In the genomic region with DNA sequence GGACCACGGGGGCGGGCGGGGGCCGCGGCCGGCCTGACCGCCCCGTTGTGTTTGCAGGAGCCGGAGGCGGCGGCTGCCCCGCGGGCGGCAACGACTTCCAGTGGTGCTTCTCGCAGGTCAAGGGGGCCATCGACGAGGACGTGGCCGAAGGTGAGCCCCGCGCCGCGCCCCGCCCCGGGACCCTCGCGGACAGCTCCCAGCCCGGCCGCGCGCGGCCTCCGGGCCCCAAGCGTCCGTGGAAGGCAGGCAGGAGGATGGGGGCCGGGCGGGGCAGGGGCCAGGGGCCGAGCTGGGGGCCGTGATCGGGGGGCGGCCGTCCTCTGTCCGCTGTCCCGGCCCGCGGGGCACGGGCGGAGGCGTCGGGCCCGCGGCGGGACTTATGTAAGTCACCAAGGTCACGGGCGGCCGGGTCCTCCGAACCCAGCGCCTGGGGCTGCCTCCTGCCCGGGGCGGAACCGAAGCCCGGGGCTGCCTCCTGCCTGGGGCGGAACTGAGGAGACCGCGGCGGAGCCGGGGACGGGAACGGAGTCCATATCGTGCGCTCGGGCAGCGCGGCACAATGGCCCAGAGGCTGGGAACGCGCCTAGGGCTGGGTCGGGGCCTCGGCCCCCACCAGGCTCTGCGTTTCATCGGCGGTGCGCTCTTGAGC, we compare ENCODE assay signal across 8 cellular contexts. TPM values are rescaled to one million over a fixed set of nuclear protein-coding genes. Genes with fewer than 3 reads are reported as not detected.
DNase-seq lines count a peak whose midpoint lies in the region; ATAC-seq and TF ChIP-seq lines count a peak whose summit lies in the region.

No MANE protein-coding gene starts in this region.

- no peak overlapping the region for H4K91ac ChIP-seq in neuronal stem cell (ENCODE audit: low read depth, low read length, poor library complexity)

- peaks cover 31% of the 10 kb centered on the region for H3K36me3 Mint-ChIP-seq in activated T-helper 2 cell treated with anti-CD3 and anti-CD28 coated beads, Interferon-gamma antibody, Interleukin-2, Interleukin-4, amounts not matched to agents 10 μg/mL and 5 μg/mL and 100 μg/mL, durations not matched to agents 14 hours and 24 hours and 36 hours (ENCODE audit: low read depth)

- TF ChIP-seq POLR2A in gastroesophageal sphincter (IDR thresholded peaks at IDR 0.05): peak; percentile 9 to 12

- H3K27me3 ChIP-seq in gastroesophageal sphincter (peaks cover 25% of the 10 kb centered on the region), neuronal stem cell (ENCODE audit: control insufficient read depth in 3 of 3, insufficient read depth in 3 of 3, low read depth in 1 of 3, low read length in 3 of 3) (peaks cover 0 to 22% (median 16%) of the 10 kb centered on the region in 3 experiments)

- TF ChIP-seq EP300 in gastroesophageal sphincter (IDR thresholded peaks at IDR 0.05): no peak

- H2BK12ac ChIP-seq in neuronal stem cell (ENCODE audit: low read length): no peak overlapping the region

- intact Hi-C loops in activated T-helper 2 cell treated with anti-CD3 and anti-CD28 coated beads, Interferon-gamma antibody, Interleukin-2, Interleukin-4, amounts not matched to agents 10 μg/mL and 5 μg/mL and 100 μg/mL, durations not matched to agents 14 hours and 24 hours and 36 hours (cut with micrococcal nuclease): loop anchor here (5.0 kb wide), 2 partner anchors 256 to 431 kb away; partner anchors contain the start of gene LRRC27

- no peaks in the 10 kb centered on the region for H3K9me3 ChIP-seq in gastroesophageal sphincter
- no peaks in the 10 kb centered on the region for H3K9me3 ChIP-seq in neuronal stem cell (replicated peaks in 1 of 2; ENCODE audit: control insufficient read depth in 2 of 2, insufficient read depth in 1 of 2, low read depth in 1 of 2, low read length in 2 of 2)

- H3K27ac ChIP-seq in gastroesophageal sphincter (peak overlapping the region; percentile 73 to 98 (median 95)), neuronal stem cell (replicated peaks; ENCODE audit: low read length) (no peak overlapping the region)

- peak overlapping the region; percentile 73 for H3K27ac Mint-ChIP-seq in activated T-helper 2 cell treated with anti-CD3 and anti-CD28 coated beads, Interferon-gamma antibody, Interleukin-2, Interleukin-4, amounts not matched to agents 10 μg/mL and 5 μg/mL and 100 μg/mL, durations not matched to agents 14 hours and 24 hours and 36 hours

- peak overlapping the region; percentile 32 for H3K14ac ChIP-seq in neuronal stem cell (ENCODE audit: low read length)

- POLR2A ChIA-PET in HEK293T (lab: Yijun Ruan, JAX): interaction anchor here (1.4 to 2.1 kb wide), 3 partner anchors 12 to 1791 kb away, joined by 4 to 6 read pairs (median 5); partner anchors contain the start of gene C10orf143

- peaks cover 55% of the 10 kb centered on the region for H3K4me1 Mint-ChIP-seq in activated T-helper 2 cell treated with anti-CD3 and anti-CD28 coated beads, Interferon-gamma antibody, Interleukin-2, Interleukin-4, amounts not matched to agents 10 μg/mL and 5 μg/mL and 100 μg/mL, durations not matched to agents 14 hours and 24 hours and 36 hours (ENCODE audit: low read depth)

- H3K4me2 ChIP-seq in neuronal stem cell (ENCODE audit: insufficient read depth, low read length, poor library complexity, severe bottlenecking): peak overlapping the region; percentile 67

- no CpG with 5 or more reads among the region's 83 CpGs for WGBS in gastroesophageal sphincter (ENCODE audit: low coverage in 1 of 2), 2 donors
- no CpG with 5 or more reads among the region's 83 CpGs for WGBS in neuronal stem cell (ENCODE audit: extremely low coverage in 2 of 2, insufficient read length in 2 of 2, insufficient replicate concordance in 1 of 2), 2 donors

- H2BK120ac ChIP-seq in neuronal stem cell (ENCODE audit: low read depth, low read length): peak overlapping the region; percentile 47

- H3K4me3 Mint-ChIP-seq in activated T-helper 2 cell treated with anti-CD3 and anti-CD28 coated beads, Interferon-gamma antibody, Interleukin-2, Interleukin-4, amounts not matched to agents 10 μg/mL and 5 μg/mL and 100 μg/mL, durations not matched to agents 14 hours and 24 hours and 36 hours (ENCODE audit: low read depth): peak overlapping the region; percentile 86

- peaks cover 0 to 57% (median 12%) of the 10 kb centered on the region in 3 donors for H3K4me1 ChIP-seq in gastroesophageal sphincter
- H3K4me1 ChIP-seq in neuronal stem cell (ENCODE audit: control insufficient read depth in 2 of 2, insufficient read depth in 1 of 2, low read depth in 1 of 2, low read length in 2 of 2): peaks cover 4 to 12% of the 10 kb centered on the region in 2 donors

- H2AK5ac ChIP-seq in neuronal stem cell (ENCODE audit: low read depth, low read length): peak overlapping the region; percentile 51

- CTCF ChIA-PET in HEK293T (lab: Yijun Ruan, JAX): no interaction called here

- no peaks in the 10 kb centered on the region for H3K9me3 Mint-ChIP-seq in activated T-helper 2 cell treated with anti-CD3 and anti-CD28 coated beads, Interferon-gamma antibody, Interleukin-2, Interleukin-4, amounts not matched to agents 10 μg/mL and 5 μg/mL and 100 μg/mL, durations not matched to agents 14 hours and 24 hours and 36 hours

- H3K36me3 ChIP-seq in gastroesophageal sphincter (peaks cover 0 to 11% of the 10 kb centered on the region in 2 donors), neuronal stem cell (replicated peaks in 1 of 2; ENCODE audit: control insufficient read depth in 2 of 2, insufficient read depth in 2 of 2, low read length in 2 of 2) (peaks cover 9 to 26% of the 10 kb centered on the region in 2 donors)

- no peak overlapping the region for H2BK5ac ChIP-seq in neuronal stem cell (ENCODE audit: low read length)

- H3K4me3 ChIP-seq in gastroesophageal sphincter (peak overlapping the region; percentile 71 to 98), neuronal stem cell (ENCODE audit: low read length in 2 of 2) (peak overlapping the region; percentile 84 to 99)

- H3K79me1 ChIP-seq in neuronal stem cell (ENCODE audit: low read depth, low read length): peaks cover 5% of the 10 kb centered on the region

- peak overlapping the region; percentile 94 for H2AFZ ChIP-seq in neuronal stem cell (ENCODE audit: low read length)

- H2BK15ac ChIP-seq in neuronal stem cell (ENCODE audit: low read length): no peak overlapping the region

- H3K4ac ChIP-seq in neuronal stem cell (ENCODE audit: low read length): no peak overlapping the region

- H3K18ac ChIP-seq in neuronal stem cell (ENCODE audit: low read length): peak overlapping the region; percentile 90

- TF ChIP-seq CTCF in gastroesophageal sphincter (IDR thresholded peaks at IDR 0.05): no peak

- H3K9ac ChIP-seq in neuronal stem cell (ENCODE audit: low read depth, low read length, poor library complexity): peak overlapping the region; percentile 89

- ATAC-seq in GM18498 (IDR thresholded peaks at IDR 0.05; ENCODE audit: unreplicated experiment): peak; percentile 32
- ATAC-seq in gastroesophageal sphincter: peak; percentile 18

- H3K23ac ChIP-seq in neuronal stem cell (ENCODE audit: low read depth, low read length, poor library complexity): no peak overlapping the region

- peaks cover 13% of the 10 kb centered on the region for H3K27me3 Mint-ChIP-seq in activated T-helper 2 cell treated with anti-CD3 and anti-CD28 coated beads, Interferon-gamma antibody, Interleukin-2, Interleukin-4, amounts not matched to agents 10 μg/mL and 5 μg/mL and 100 μg/mL, durations not matched to agents 14 hours and 24 hours and 36 hours (ENCODE audit: low read depth)

- peak; percentile 53 for DNase-seq in HEK293T (ENCODE audit: extremely low spot score)
- peak; percentile 22 for DNase-seq in MV-4-11 (lab: John Stamatoyannopoulos, UW)
- DNase-seq in activated T-helper 2 cell treated with anti-CD3 and anti-CD28 coated beads, Interferon-gamma antibody, Interleukin-2, Interleukin-4, amounts not matched to agents 10 μg/mL and 5 μg/mL and 100 μg/mL, durations not matched to agents 14 hours and 24 hours and 36 hours (ENCODE audit: low spot score): peak; percentile 54
- no peak for DNase-seq in neuronal stem cell (ENCODE audit: low spot score)
- no peak for DNase-seq in NCI-H128 (lab: John Stamatoyannopoulos, UW; ENCODE audit: unreplicated experiment)
- DNase-seq in middle frontal gyrus (ENCODE audit: extremely low spot score, low spot score): no peak

- no peak overlapping the region for H4K8ac ChIP-seq in neuronal stem cell (ENCODE audit: low read depth, low read length)

TF ChIP-seq in HEK293T, 16 proteins besides CTCF, POLR2A, EP300 and RAD21:
- no peak for TF ChIP-seq SUZ12 (IDR thresholded peaks at IDR 0.05)
- TF ChIP-seq ARNT (IDR thresholded peaks at IDR 0.05): no peak
- TF ChIP-seq SP1 (IDR thresholded peaks at IDR 0.05): no peak
- no peak for TF ChIP-seq PKNOX1 (IDR thresholded peaks at IDR 0.05)
- no peak for TF ChIP-seq BHLHE40 (IDR thresholded peaks at IDR 0.05; ENCODE audit: borderline replicate concordance)
- no peak for TF ChIP-seq ELF4 (IDR thresholded peaks at IDR 0.05)
- no peak for TF ChIP-seq TARDBP (IDR thresholded peaks at IDR 0.05)
- TF ChIP-seq FOXK2 (IDR thresholded peaks at IDR 0.05): no peak
- no peak for TF ChIP-seq FOXM1 (IDR thresholded peaks at IDR 0.05; ENCODE audit: borderline replicate concordance)
- TF ChIP-seq ZNF384 (IDR thresholded peaks at IDR 0.05): no peak
- TF ChIP-seq L3MBTL2 (conservative IDR thresholded peaks at IDR 0.05): no peak

RNA-seq across cellular contexts. Expression of gene PPP2R2D, which starts 0.5 kb away (rescaled TPM):
- total RNA-seq in activated T-helper 2 cell treated with anti-CD3 and anti-CD28 coated beads, Interferon-gamma antibody, Interleukin-2, Interleukin-4, amounts not matched to agents 10 μg/mL and 5 μg/mL and 100 μg/mL, durations not matched to agents 14 hours and 24 hours and 36 hours: 32.0 and 33.7 TPM in 2 replicates
- total RNA-seq in gastroesophageal sphincter: 10 to 100 TPM; 27.2 to 57.0 (median 44.1) TPM
- 26.3 TPM for polyA plus RNA-seq in neuronal stem cell (2013, experiment 1 of 2)
- 26.5 TPM for polyA plus RNA-seq in neuronal stem cell (2013, experiment 2 of 2)

Comparison
In these comparisons a context has a peak if more than half of its experiments do, and no peak if none do; other contexts are left out.
1. DNase-seq: peak in HEK293T (single experiment), MV-4-11 (single experiment) and activated T-helper 2 cell treated with anti-CD3 and anti-CD28 coated beads, Interferon-gamma antibody, Interleukin-2, Interleukin-4, amounts not matched to agents 10 μg/mL and 5 μg/mL and 100 μg/mL, durations not matched to agents 14 hours and 24 hours and 36 hours (single experiment); none in neuronal stem cell (single experiment), NCI-H128 (single experiment) and middle frontal gyrus (single experiment).